8 cellular contexts compared by ENCODE assay signal in the genomic region with DNA sequence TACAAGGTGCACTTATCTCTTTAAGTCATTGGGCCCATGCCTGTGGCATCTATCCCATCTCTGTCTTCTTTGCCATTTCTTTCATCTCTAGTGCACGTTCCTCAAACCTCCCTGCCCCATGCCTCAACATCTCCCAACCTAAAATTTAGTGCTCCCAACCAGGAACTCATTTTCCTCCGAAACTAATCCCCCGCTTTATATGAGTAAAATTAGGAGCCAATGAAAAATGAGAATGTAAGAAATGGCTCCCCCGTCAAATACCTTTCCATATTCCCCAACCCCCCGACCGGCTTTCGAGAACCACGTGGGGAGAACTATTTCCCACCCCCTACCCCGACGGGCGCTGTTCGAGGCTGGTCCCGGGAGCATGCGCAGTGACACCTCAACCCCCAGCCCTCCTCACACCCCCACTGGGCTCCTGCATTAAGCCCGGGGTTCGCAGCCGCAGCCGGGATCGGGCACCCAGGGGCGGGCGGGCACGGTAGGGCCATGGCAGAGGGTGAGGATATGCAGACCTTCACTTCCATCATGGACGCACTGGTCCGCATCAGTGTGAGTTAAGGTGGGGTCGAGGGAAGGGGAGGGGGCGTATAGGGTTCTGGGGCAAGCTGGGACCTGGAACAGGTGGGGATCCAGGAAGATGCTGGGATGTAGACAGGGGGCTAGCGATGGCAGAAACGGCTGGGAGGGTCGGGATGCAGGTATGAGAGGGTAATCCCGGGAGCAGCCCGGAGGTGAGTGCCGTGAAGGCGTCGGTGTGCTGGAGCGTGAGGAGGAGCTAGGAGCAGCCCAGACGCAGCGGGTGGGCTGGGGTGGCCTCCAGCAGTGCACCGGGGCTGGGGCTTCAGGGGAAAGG. TPM values are rescaled to one million over a fixed set of nuclear protein-coding genes. Genes with fewer than 3 reads are reported as not detected.
DNase-seq lines count a peak whose midpoint lies in the region; ATAC-seq and TF ChIP-seq lines count a peak whose summit lies in the region.

A gene with protein sequence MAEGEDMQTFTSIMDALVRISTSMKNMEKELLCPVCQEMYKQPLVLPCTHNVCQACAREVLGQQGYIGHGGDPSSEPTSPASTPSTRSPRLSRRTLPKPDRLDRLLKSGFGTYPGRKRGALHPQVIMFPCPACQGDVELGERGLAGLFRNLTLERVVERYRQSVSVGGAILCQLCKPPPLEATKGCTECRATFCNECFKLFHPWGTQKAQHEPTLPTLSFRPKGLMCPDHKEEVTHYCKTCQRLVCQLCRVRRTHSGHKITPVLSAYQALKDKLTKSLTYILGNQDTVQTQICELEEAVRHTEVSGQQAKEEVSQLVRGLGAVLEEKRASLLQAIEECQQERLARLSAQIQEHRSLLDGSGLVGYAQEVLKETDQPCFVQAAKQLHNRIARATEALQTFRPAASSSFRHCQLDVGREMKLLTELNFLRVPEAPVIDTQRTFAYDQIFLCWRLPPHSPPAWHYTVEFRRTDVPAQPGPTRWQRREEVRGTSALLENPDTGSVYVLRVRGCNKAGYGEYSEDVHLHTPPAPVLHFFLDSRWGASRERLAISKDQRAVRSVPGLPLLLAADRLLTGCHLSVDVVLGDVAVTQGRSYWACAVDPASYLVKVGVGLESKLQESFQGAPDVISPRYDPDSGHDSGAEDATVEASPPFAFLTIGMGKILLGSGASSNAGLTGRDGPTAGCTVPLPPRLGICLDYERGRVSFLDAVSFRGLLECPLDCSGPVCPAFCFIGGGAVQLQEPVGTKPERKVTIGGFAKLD (plus strand): TSS at position 372 of the 856 bp plus-strand sequence. CDS start 118 bp downstream, at position 490.

- peak within 1 kb of the TSS; percentile 95 for H3K9ac ChIP-seq in OCI-LY3 (ENCODE audit: low read length)

- intact Hi-C loops in CD14-positive monocyte (cut with micrococcal nuclease): loop anchor here in 1 of 2 donors (5.0 kb wide), 1 partner anchor 36 kb away; a partner anchor contains a TSS

- peak within 1 kb of the TSS; percentile 82 for H2AFZ ChIP-seq in OCI-LY3 (ENCODE audit: low read depth, low read length)

- peak; percentile 9 for ATAC-seq in HG03354 (IDR thresholded peaks at IDR 0.05; ENCODE audit: poor library complexity, severe bottlenecking, unreplicated experiment)
- ATAC-seq in foreskin keratinocyte: no peak
- no peak for ATAC-seq in upper lobe of left lung (ENCODE audit: low FRiP score in 2 of 2)
- no peak for ATAC-seq in GM19455 (IDR thresholded peaks at IDR 0.05; ENCODE audit: unreplicated experiment)

- no peaks in the 10 kb centered on the region for H4K20me1 ChIP-seq in OCI-LY3 (ENCODE audit: insufficient read depth, low read length)

- WGBS in upper lobe of left lung, 2 donors: 2 to 5% methylated on average over 25 to 36 of the region's 38 CpGs

- no peaks in the 10 kb centered on the region for H3K27me3 ChIP-seq in OCI-LY3 (ENCODE audit: low read depth, low read length)
- H3K27me3 ChIP-seq in foreskin keratinocyte: no peaks in the 10 kb centered on the region
- peaks cover 0 to 7% (median 3%) of the 10 kb centered on the region in 4 donors for H3K27me3 ChIP-seq in upper lobe of left lung

- peaks cover 38% of the 10 kb centered on the region for H3K4me1 Mint-ChIP-seq in CD14-positive monocyte

- H3K36me3 Mint-ChIP-seq in CD14-positive monocyte: peaks cover 19 to 27% of the 10 kb centered on the region in 2 donors

- TF ChIP-seq EP300 in upper lobe of left lung (IDR thresholded peaks at IDR 0.05): no peak

- peak; percentile 67 for TF ChIP-seq CTCF in CD14-positive monocyte (IDR thresholded peaks at IDR 0.05)
- TF ChIP-seq CTCF in OCI-LY3 (IDR thresholded peaks at IDR 0.05; ENCODE audit: low read depth, low read length): 0 out of 2 replicates have a peak, but pooled peaks have one; percentile 17
- TF ChIP-seq CTCF in foreskin keratinocyte (conservative IDR thresholded peaks at IDR 0.05): no peak
- no peak for TF ChIP-seq CTCF in upper lobe of left lung (IDR thresholded peaks at IDR 0.05)

- H3K27ac ChIP-seq in OCI-LY3 (ENCODE audit: low read length) (peak within 1 kb of the TSS; percentile 75), foreskin keratinocyte (peak within 1 kb of the TSS; percentile 77), upper lobe of left lung (peak within 1 kb of the TSS; percentile 91 to 99 (median 96))

- H3K79me2 ChIP-seq in OCI-LY3 (ENCODE audit: low read length): peaks cover 16% of the 10 kb centered on the region

- H3K4me3 Mint-ChIP-seq in CD14-positive monocyte: peak within 1 kb of the TSS; percentile 93 to 96

- H3K9me3 Mint-ChIP-seq in CD14-positive monocyte: no peaks in the 10 kb centered on the region

- H3K4me1 ChIP-seq in OCI-LY3 (ENCODE audit: low read length) (peaks cover 29% of the 10 kb centered on the region), foreskin keratinocyte (peaks cover 5% of the 10 kb centered on the region), upper lobe of left lung (peaks cover 30 to 47% (median 40%) of the 10 kb centered on the region in 4 donors)

- H3K27me3 Mint-ChIP-seq in CD14-positive monocyte (ENCODE audit: low read depth in 3 of 3): peaks cover 4 to 22% (median 21%) of the 10 kb centered on the region in 3 donors

- H3K4me2 ChIP-seq in OCI-LY3 (ENCODE audit: low read length): peak within 1 kb of the TSS; percentile 91

- H3K4me3 ChIP-seq in OCI-LY3 (ENCODE audit: low read length): peak within 1 kb of the TSS; percentile 87
- H3K4me3 ChIP-seq in upper lobe of left lung: peak within 1 kb of the TSS; percentile 71 to 94 (median 92)

- no peak for DNase-seq in CD14-positive monocyte (ENCODE audit: low spot score)
- peak; percentile 42 for DNase-seq in activated gamma-delta T cell treated with anti-CD3 and anti-CD28 coated beads, Interleukin-2, amount 50 U/mL, for 16 hours (ENCODE audit: low read depth)
- DNase-seq in foreskin keratinocyte: no peak
- peak in 48 of 56 donors; percentile 24 to 88 (median 60) for DNase-seq in nucleus accumbens (lab: John Stamatoyannopoulos, UW)
- DNase-seq in upper lobe of left lung: peak in 1 of 2 donors; percentile 87

- peak within 1 kb of the TSS; percentile 84 to 96 (median 93) for H3K27ac Mint-ChIP-seq in CD14-positive monocyte

- H3K36me3 ChIP-seq in OCI-LY3 (replicated peaks; ENCODE audit: low read depth, low read length) (peaks cover 22% of the 10 kb centered on the region), upper lobe of left lung (peaks cover 0 to 24% (median 12%) of the 10 kb centered on the region in 4 donors)

- no peak for TF ChIP-seq POLR2A in upper lobe of left lung (IDR thresholded peaks at IDR 0.05)

- H3K9me3 ChIP-seq in OCI-LY3 (ENCODE audit: insufficient read depth, low read length): no peaks in the 10 kb centered on the region
- H3K9me3 ChIP-seq in upper lobe of left lung: no peaks in the 10 kb centered on the region

RNA-seq across cellular contexts. Expression of the gene that starts here (rescaled TPM):
- polyA plus RNA-seq in CD14-positive monocyte (not detected), foreskin keratinocyte (3.6 and 3.8 TPM in 2 replicates)
- total RNA-seq in foreskin keratinocyte (2.7 and 4.4 TPM in 2 replicates), upper lobe of left lung (under 1 TPM in 3 of 6 donors, not detected in 3; 0.30 to 0.64 (median 0.57) TPM)

Comparison
In these comparisons a context has a peak if more than half of its experiments do, and no peak if none do; other contexts are left out.
1. DNase-seq: peak in activated gamma-delta T cell treated with anti-CD3 and anti-CD28 coated beads, Interleukin-2, amount 50 U/mL, for 16 hours (single experiment) and nucleus accumbens (48 of 56); none in CD14-positive monocyte (single experiment) and foreskin keratinocyte (0 of 2).
2. CTCF ChIP-seq: peak in CD14-positive monocyte (single experiment) and OCI-LY3 (single experiment); none in foreskin keratinocyte (single experiment) and upper lobe of left lung (0 of 6).
3. Peak in every context shown above with its lines, with median percentiles within 50 percentile points of each other: H3K27ac ChIP-seq.